Comparison of ENCODE assay signal across 1 cellular context in the genomic region with DNA sequence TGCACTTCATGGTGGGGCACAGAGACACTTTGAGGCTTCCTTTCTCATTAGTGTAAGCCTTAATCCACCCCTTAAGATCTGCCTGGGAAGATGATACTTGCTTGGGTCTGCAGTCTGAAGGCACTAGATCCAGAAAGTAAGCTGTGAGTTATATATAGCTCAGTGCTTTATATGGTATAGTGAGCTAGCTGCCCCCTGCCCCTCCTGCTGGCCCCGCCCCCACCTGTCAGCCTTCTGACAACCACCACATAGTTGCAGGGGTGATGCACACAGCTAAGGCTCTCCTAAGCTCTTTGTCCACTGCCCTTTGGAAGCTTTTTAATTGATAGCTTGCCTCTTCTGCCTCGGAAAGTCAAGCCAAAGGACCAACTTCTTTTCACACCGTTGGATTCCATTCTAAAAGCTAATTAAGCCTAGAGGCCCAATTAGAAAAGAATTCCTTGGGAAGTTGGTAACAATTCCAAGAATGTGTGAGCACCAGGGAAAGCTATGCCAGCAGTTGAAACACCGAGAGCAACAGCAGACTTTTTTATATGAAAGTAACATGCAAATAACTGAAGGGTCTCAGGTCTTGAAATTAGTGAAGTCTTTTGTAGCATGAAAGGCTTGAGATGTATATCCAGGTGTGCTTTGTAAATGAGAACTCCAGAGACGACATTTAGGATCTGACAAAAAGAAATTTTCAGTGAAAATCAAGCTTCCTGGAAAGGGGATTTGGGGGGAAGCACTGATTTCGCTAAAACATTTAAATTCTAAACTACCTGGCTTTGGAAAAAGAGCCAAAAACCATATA.
TF ChIP-seq lines count a peak whose summit lies in the region.

No MANE protein-coding gene starts in this region.

TF ChIP-seq in WTC11, 78 proteins besides CTCF, POLR2A, EP300 and RAD21 (continued from another document):
- TF ChIP-seq, protein P1, sequence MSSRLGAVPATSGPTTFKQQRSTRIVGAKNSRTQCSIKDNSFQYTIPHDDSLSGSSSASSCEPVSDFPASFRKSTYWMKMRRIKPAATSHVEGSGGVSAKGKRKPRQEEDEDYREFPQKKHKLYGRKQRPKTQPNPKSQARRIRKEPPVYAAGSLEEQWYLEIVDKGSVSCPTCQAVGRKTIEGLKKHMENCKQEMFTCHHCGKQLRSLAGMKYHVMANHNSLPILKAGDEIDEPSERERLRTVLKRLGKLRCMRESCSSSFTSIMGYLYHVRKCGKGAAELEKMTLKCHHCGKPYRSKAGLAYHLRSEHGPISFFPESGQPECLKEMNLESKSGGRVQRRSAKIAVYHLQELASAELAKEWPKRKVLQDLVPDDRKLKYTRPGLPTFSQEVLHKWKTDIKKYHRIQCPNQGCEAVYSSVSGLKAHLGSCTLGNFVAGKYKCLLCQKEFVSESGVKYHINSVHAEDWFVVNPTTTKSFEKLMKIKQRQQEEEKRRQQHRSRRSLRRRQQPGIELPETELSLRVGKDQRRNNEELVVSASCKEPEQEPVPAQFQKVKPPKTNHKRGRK (CRISPR knock-in tag; IDR thresholded peaks at IDR 0.05; ENCODE audit: borderline replicate concordance): no peak
- no peak for TF ChIP-seq ZNF121 (CRISPR knock-in tag; IDR thresholded peaks at IDR 0.05)
- TF ChIP-seq, protein P2, sequence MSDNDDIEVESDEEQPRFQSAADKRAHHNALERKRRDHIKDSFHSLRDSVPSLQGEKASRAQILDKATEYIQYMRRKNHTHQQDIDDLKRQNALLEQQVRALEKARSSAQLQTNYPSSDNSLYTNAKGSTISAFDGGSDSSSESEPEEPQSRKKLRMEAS (CRISPR knock-in tag; IDR thresholded peaks at IDR 0.05): no peak
